1 cellular context compared by ENCODE assay signal in genomic region chr3:74273555-74274402, GRCh38.
TF ChIP-seq lines count a peak whose summit lies in the region.

No MANE protein-coding gene starts in this region.

TF ChIP-seq in GM23338, 12 proteins besides CTCF, POLR2A, EP300 and RAD21 (continued from another document):
- TF ChIP-seq STAT1 (IDR thresholded peaks at IDR 0.05; ENCODE audit: unreplicated experiment) = no peak
- TF ChIP-seq CREB1 (CRISPR knock-in tag; IDR thresholded peaks at IDR 0.05; ENCODE audit: low read depth) = no peak
- no peak for TF ChIP-seq REST (IDR thresholded peaks at IDR 0.05; ENCODE audit: unreplicated experiment)
- TF ChIP-seq ZNF462 (CRISPR knock-in tag; IDR thresholded peaks at IDR 0.05) = no peak
